ENCODE assay signal across 20 cellular contexts in the genomic region with DNA sequence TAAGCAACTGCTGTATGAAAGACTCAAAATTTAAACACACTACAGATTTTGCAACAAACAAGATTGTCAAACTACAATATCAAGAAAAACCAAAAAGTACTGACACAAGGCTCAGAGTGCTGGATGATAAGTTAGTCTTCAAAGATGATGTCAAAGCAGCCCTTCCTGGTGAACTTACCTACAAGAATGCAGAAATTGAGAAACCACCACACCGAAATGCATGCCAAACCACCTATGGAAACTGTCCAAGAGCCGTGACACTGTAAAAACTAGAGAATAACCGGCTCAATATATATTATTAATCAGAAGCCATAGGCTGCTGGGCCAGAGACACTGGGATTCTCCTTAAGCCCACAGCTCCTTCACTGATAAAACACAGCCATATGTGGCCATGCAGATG. TPM values are rescaled to one million over a fixed set of nuclear protein-coding genes. Genes with fewer than 3 reads are reported as not detected.
DNase-seq lines count a peak whose midpoint lies in the region; FAIRE-seq and TF ChIP-seq lines count a peak whose summit lies in the region.
"Had no signal": no experiment of that assay in that cellular context is flagged by ENCODE, and none has a peak within 500 bp of the region (broad histone marks: within the 10 kb centered on the region; RNA-seq: fewer than 3 reads in every experiment).

No MANE protein-coding gene starts in this region.

- no peak overlapping the region for H3K4me2 ChIP-seq in GM23248 (ENCODE audit: unreplicated experiment)
- H3K4me2 ChIP-seq in astrocyte (ENCODE audit: low read length): no peak overlapping the region

- intact Hi-C loops in esophagus squamous epithelium (cut with DNase I): no loop called here

- no peak overlapping the region for H3K4me3 Mint-ChIP-seq in astrocyte (ENCODE audit: unreplicated experiment)

- H3K27me3 ChIP-seq in GM23248 (replicated peaks; ENCODE audit: insufficient read depth) (no peaks in the 10 kb centered on the region), astrocyte (ENCODE audit: insufficient read depth, low read length) (no peaks in the 10 kb centered on the region), esophagus squamous epithelium (no peaks in the 10 kb centered on the region)
- H3K27me3 ChIP-seq: esophagus muscularis mucosa, heart left ventricle, pancreas, uterus had no signal

- no peak for FAIRE-seq in astrocyte (lab: Jason Lieb, UNC)
- FAIRE-seq: H54, islet of Langerhans, pancreas had no signal

- in situ Hi-C loops in GM23248 (cut with MboI): no loop called here

- H3K27ac ChIP-seq in GM23248 (no peak overlapping the region), astrocyte (ENCODE audit: low read depth, low read length) (peak overlapping the region; percentile 15), esophagus squamous epithelium (peak overlapping the region; percentile 40 to 84 (median 67))
- H3K27ac ChIP-seq: esophagus muscularis mucosa, pancreas, uterus had no signal

- no peaks in the 10 kb centered on the region for H3K9me2 ChIP-seq in GM23248 (ENCODE audit: insufficient read depth)

- H3K27ac Mint-ChIP-seq in astrocyte (ENCODE audit: unreplicated experiment): no peak overlapping the region

- H3K27me3 Mint-ChIP-seq in astrocyte (ENCODE audit: low read depth, unreplicated experiment): no peaks in the 10 kb centered on the region

- TF ChIP-seq POLR2A in esophagus squamous epithelium (IDR thresholded peaks at IDR 0.05): no peak

- no peak overlapping the region for H2AFZ ChIP-seq in GM23248
- H2AFZ ChIP-seq in astrocyte (ENCODE audit: low read depth, low read length): no peak overlapping the region

- H3K4me3 ChIP-seq in GM23248 (no peak overlapping the region), astrocyte (ENCODE audit: insufficient read depth, low read depth, low read length) (no peak overlapping the region), esophagus squamous epithelium (no peak overlapping the region)
- H3K4me3 ChIP-seq: esophagus muscularis mucosa, heart left ventricle, pancreas, uterus had no signal

- no peaks in the 10 kb centered on the region for H3K4me1 ChIP-seq in GM23248 (ENCODE audit: insufficient read depth)
- peaks cover 22% of the 10 kb centered on the region for H3K4me1 ChIP-seq in astrocyte (ENCODE audit: insufficient read depth, low read length)
- peaks cover 13 to 56% (median 21%) of the 10 kb centered on the region in 3 donors for H3K4me1 ChIP-seq in esophagus squamous epithelium
- H3K4me1 ChIP-seq: pancreas, uterus had no signal

- H3K9me3 ChIP-seq in GM23248 (ENCODE audit: low read depth) (no peaks in the 10 kb centered on the region), astrocyte (ENCODE audit: insufficient read depth, low read depth, low read length) (no peaks in the 10 kb centered on the region), esophagus squamous epithelium (no peaks in the 10 kb centered on the region)
- H3K9me3 ChIP-seq: esophagus muscularis mucosa, pancreas, uterus had no signal

- no peaks in the 10 kb centered on the region for H4K20me1 ChIP-seq in GM23248 (ENCODE audit: insufficient read depth)
- H4K20me1 ChIP-seq in astrocyte (ENCODE audit: insufficient read depth, low read length): no peaks in the 10 kb centered on the region

- no peaks in the 10 kb centered on the region for H3F3A ChIP-seq in GM23248 (ENCODE audit: insufficient read depth)

- 88 to 94% methylated on average over 3 of the region's 3 CpGs for WGBS in GM23248 (ENCODE audit: low coverage in 1 of 2, low lambda C conversion rate in 2 of 2, missing lambda C conversion rate in 2 of 2), 2 experiments
- WGBS in esophagus squamous epithelium, 2 donors: 18 to 42% methylated on average over 3 of the region's 3 CpGs

- H3K4me1 Mint-ChIP-seq in astrocyte (ENCODE audit: low read depth, unreplicated experiment): peaks cover 24% of the 10 kb centered on the region

- peaks cover 10% of the 10 kb centered on the region for H3K36me3 Mint-ChIP-seq in astrocyte (ENCODE audit: low read depth, unreplicated experiment)

- TF ChIP-seq CTCF in astrocyte (IDR thresholded peaks at IDR 0.05; ENCODE audit: insufficient read depth, low read depth, low read length): no peak
- TF ChIP-seq CTCF in esophagus squamous epithelium (IDR thresholded peaks at IDR 0.05): no peak

- peak; percentile 11 to 28 for DNase-seq in AML-193 (lab: John Stamatoyannopoulos, UW)
- DNase-seq in GM23248: peak; percentile 16
- peak; percentile 77 for DNase-seq in astrocyte (ENCODE audit: low read depth)
- DNase-seq in esophagus squamous epithelium (lab: John Stamatoyannopoulos, UW): no peak
- DNase-seq in stimulated activated CD4-positive, alpha-beta T cell treated with anti-CD3 and anti-CD28 coated beads, Interleukin-4, amount 100 ng/mL, for 1 hour: no peak
- DNase-seq in NCI-H774 (lab: John Stamatoyannopoulos, UW): no peak
- no peak for DNase-seq in NOMO-1 treated with DMSO at 0.1 percent for 48 hours (lab: John Stamatoyannopoulos, UW; ENCODE audit: unreplicated experiment)
- no peak for DNase-seq in NCI-H1694 treated with DMSO at 0.1 percent for 48 hours (lab: John Stamatoyannopoulos, UW)
- DNase-seq: aorta; heart left ventricle; NCI-H2029; pancreas; SHP77 treated with DMSO at 0.1 percent for 48 hours; stimulated activated CD4-positive, alpha-beta T cell treated with anti-CD3 and anti-CD28 coated beads, Interleukin-2, amount 100 ng/mL, for 48 hours; uterus had no signal

- H3K36me3 ChIP-seq in GM23248 (ENCODE audit: low read depth): no peaks in the 10 kb centered on the region
- peaks cover 6% of the 10 kb centered on the region for H3K36me3 ChIP-seq in astrocyte (ENCODE audit: insufficient read depth, low read length)
- peaks cover 0 to 48% (median 0%) of the 10 kb centered on the region in 3 donors for H3K36me3 ChIP-seq in esophagus squamous epithelium
- H3K36me3 ChIP-seq: pancreas, uterus had no signal

- H3K9ac ChIP-seq in GM23248 (no peak overlapping the region), astrocyte (ENCODE audit: low read length) (no peak overlapping the region)

- peaks cover 1% of the 10 kb centered on the region for H3K9me3 Mint-ChIP-seq in astrocyte (ENCODE audit: unreplicated experiment)

- H3K79me2 ChIP-seq in GM23248 (ENCODE audit: insufficient read depth) (no peaks in the 10 kb centered on the region), astrocyte (ENCODE audit: insufficient read depth, low read length) (no peaks in the 10 kb centered on the region)

RNA-seq across cellular contexts. Expression of a gene that starts 25.3 kb away (rescaled TPM):
- total RNA-seq in GM23248 (2014; rRNA removed; shearing (Covaris generic)): 3.0 and 7.8 TPM in 2 replicates
- polyA plus RNA-seq in GM23248 (2016; fragmentation: Nextera tagmentation; extraction: Ambion mirVana): 0.43 and 0.49 TPM in 2 replicates
- total RNA-seq in astrocyte (9.8 and 10.5 TPM in 2 replicates), esophagus squamous epithelium (10 to 100 TPM; 11.8 to 28.6 (median 14.2) TPM)

RNA-seq across cellular contexts. Expression of a gene that starts 31.5 kb away (rescaled TPM):
- total RNA-seq in GM23248 (2014; rRNA removed; shearing (Covaris generic)): not detected in 2 replicates
- not detected in 2 replicates for polyA plus RNA-seq in GM23248 (2016; fragmentation: Nextera tagmentation; extraction: Ambion mirVana)
- total RNA-seq in astrocyte: not detected in 2 replicates
- not detected for total RNA-seq in esophagus squamous epithelium
- total RNA-seq: esophagus muscularis mucosa, skeletal muscle tissue, subcutaneous adipose tissue had no signal
- polyA plus RNA-seq: aorta, heart left ventricle had no signal

Comparison
In these comparisons a context has a peak if more than half of its experiments do, and no peak if none do; other contexts are left out.
1. DNase-seq: peak in AML-193 (2 of 2), GM23248 (single experiment) and astrocyte (single experiment); none in esophagus squamous epithelium (single experiment), stimulated activated CD4-positive, alpha-beta T cell treated with anti-CD3 and anti-CD28 coated beads, Interleukin-4, amount 100 ng/mL, for 1 hour (single experiment), NCI-H774 (single experiment), NOMO-1 treated with DMSO at 0.1 percent for 48 hours (single experiment) and NCI-H1694 treated with DMSO at 0.1 percent for 48 hours (single experiment).